10 cellular contexts compared by ENCODE assay signal in genomic region chr3:195537995-195538394, GRCh38. TPM values are rescaled to one million over a fixed set of nuclear protein-coding genes. Genes with fewer than 3 reads are reported as not detected.
A peak's percentile ranks its signal among the peaks of the same experiment; 100 is the strongest.
DNase-seq lines count a peak whose midpoint lies in the region; ATAC-seq, FAIRE-seq and TF ChIP-seq lines count a peak whose summit lies in the region.
"Had no signal": no experiment of that assay in that cellular context is flagged by ENCODE, and none has a peak within 500 bp of the region (broad histone marks: within the 10 kb centered on the region; RNA-seq: fewer than 3 reads in every experiment).

No MANE protein-coding gene starts in this region.

- H3K9me3 ChIP-seq in GM12878 (replicated peaks; ENCODE audit: control insufficient read depth, insufficient read depth, low read length) = no peaks in the 10 kb centered on the region

- no peaks in the 10 kb centered on the region for H3K27me3 Mint-ChIP-seq in progenitor cell of endocrine pancreas

- no TSS peak for BruUV-seq in GM12878 (replicated peaks; lab: Mats Ljungman, UMichigan)

- peak; percentile 23; the same call in 1 of the 2 replicates for TF ChIP-seq RAD21 in GM12878 (IDR thresholded peaks at IDR 0.05; ENCODE audit: insufficient read depth, low read depth, low read length)

- 0% methylated on average over 2 of the region's 2 CpGs for WGBS in GM12878 (ENCODE audit: insufficient coverage, insufficient replicate concordance, low lambda C conversion rate, missing lambda C conversion rate)

- H3K4me3 ChIP-seq in GM12878 = peak overlapping the region; percentile 77
- H3K4me3 ChIP-seq: K562 had no signal

- peaks cover 3% of the 10 kb centered on the region for H3K9me3 Mint-ChIP-seq in progenitor cell of endocrine pancreas (ENCODE audit: low read depth)

- POLR2A ChIA-PET in GM12878 (lab: Charles Lee) = interaction anchor here (0.7 to 2.1 kb wide), 4 partner anchors 11 to 267 kb away, joined by 3 to 8 read pairs (median 6); partner anchors contain the start of gene XXYLT1

- no peaks in the 10 kb centered on the region for H3K27me3 ChIP-seq in GM12878 (replicated peaks in 1 of 2; ENCODE audit: control insufficient read depth in 2 of 2, insufficient read depth in 2 of 2, low read length in 1 of 2)

- H3K36me3 Mint-ChIP-seq in progenitor cell of endocrine pancreas (ENCODE audit: insufficient read depth) = no peaks in the 10 kb centered on the region

- DNase-seq in GM10266 (ENCODE audit: extremely low spot score) (peak; percentile 53), GM12878 (ENCODE audit: low read depth, low spot score) (peak; percentile 68), dedifferentiated amniotic fluid mesenchymal stem cell (ENCODE audit: extremely low spot score) (no peak), progenitor cell of endocrine pancreas (ENCODE audit: low spot score, unreplicated experiment) (no peak), NCI-H2196 (lab: John Stamatoyannopoulos, UW; ENCODE audit: unreplicated experiment) (no peak), NCI-H187 treated with DMSO at 0.1 percent for 48 hours (lab: John Stamatoyannopoulos, UW) (no peak)
- DNase-seq: DMS79 had no signal

- in situ Hi-C loops in GM12878 (cut with MboI) = loop anchor here (5.0 to 25.0 kb wide), 2 partner anchors 401 to 866 kb away; partner anchors contain the start of gene LSG1

- H3K27ac Mint-ChIP-seq in progenitor cell of endocrine pancreas = no peak overlapping the region

- H3K4me1 ChIP-seq in GM12878 (ENCODE audit: control insufficient read depth, insufficient read depth, low read length) = peaks cover 6% of the 10 kb centered on the region

- no peak overlapping the region for H3K9ac ChIP-seq in GM12878 (ENCODE audit: control insufficient read depth, insufficient read depth, low read length)

- ATAC-seq in GM21381 (IDR thresholded peaks at IDR 0.05; ENCODE audit: unreplicated experiment) (peak; percentile 48), HG03520 (IDR thresholded peaks at IDR 0.05; ENCODE audit: unreplicated experiment) (peak; percentile 36), GM12878 (peak; percentile 66)
- ATAC-seq: K562 had no signal

- no peak for FAIRE-seq in GM12878 (lab: Jason Lieb, UNC)
- FAIRE-seq: K562 had no signal

- H3K4me2 ChIP-seq in GM12878 (ENCODE audit: control insufficient read depth, insufficient read depth) = peak overlapping the region; percentile 91

- H3K4me1 Mint-ChIP-seq in progenitor cell of endocrine pancreas (ENCODE audit: low read depth) = peaks cover 17% of the 10 kb centered on the region

- peak; percentile 48; a peak in 1 of 4 replicates for TF ChIP-seq EP300 in GM12878 (IDR thresholded peaks at IDR 0.05; ENCODE audit: borderline replicate concordance in 1 of 2, control insufficient read depth in 1 of 2, low read depth in 2 of 2, low read length in 2 of 2)

- intact Hi-C loops in GM12878 (cut with micrococcal nuclease; ENCODE audit: unreplicated experiment) = no loop called here

- no peak overlapping the region for H3K4me3 Mint-ChIP-seq in progenitor cell of endocrine pancreas (ENCODE audit: low read depth)

- CTCF ChIA-PET in GM12878 (lab: Yijun Ruan, JAX) = interaction anchor here (0.6 to 4.6 kb wide), 7 partner anchors 11 to 376 kb away, joined by 3 to 51 read pairs (median 5); partner anchors contain the start of gene XXYLT1

- H2AFZ ChIP-seq in GM12878 (ENCODE audit: control insufficient read depth, low read depth, low read length) = no peak overlapping the region

- TF ChIP-seq CTCF in GM10266 (IDR thresholded peaks at IDR 0.05; ENCODE audit: control insufficient read depth, insufficient read depth, low read depth, missing control alignments) = no peak
- TF ChIP-seq CTCF in GM12878 (IDR thresholded peaks at IDR 0.05 in 2 of 3, conservative IDR thresholded peaks at IDR 0.05 in 1 of 3; ENCODE audit: control insufficient read depth in 2 of 3, extremely low read depth in 1 of 3, insufficient read depth in 1 of 3, low read depth in 3 of 3, low read length in 3 of 3) = peak in 1 of 3 experiments; percentile 8; a peak in 1 of 6 replicates
- no peak for TF ChIP-seq CTCF in progenitor cell of endocrine pancreas (IDR thresholded peaks at IDR 0.05; ENCODE audit: unreplicated experiment)

- RAD21 ChIA-PET in GM12878 (lab: Charles Lee; ENCODE audit: unreplicated experiment) = interaction anchor here (0.8 to 6.8 kb wide), 7 partner anchors 12 to 268 kb away, joined by 3 to 60 read pairs (median 4); partner anchors contain the start of gene XXYLT1

- H3K79me2 ChIP-seq in GM12878 (ENCODE audit: control insufficient read depth, insufficient read depth, low read length) = peaks cover 96% of the 10 kb centered on the region

- H3K36me3 ChIP-seq in GM12878 (ENCODE audit: control insufficient read depth in 2 of 2, insufficient read depth in 2 of 2, low read length in 1 of 2) = no peaks in the 10 kb centered on the region; a peak in 1 of 4 replicates

- H3K27ac ChIP-seq in GM12878 (ENCODE audit: control insufficient read depth, insufficient read depth) = peak overlapping the region; percentile 47

- no peak for TF ChIP-seq POLR2A in GM12878 (IDR thresholded peaks at IDR 0.05; ENCODE audit: low read depth, low read length)

- no peaks in the 10 kb centered on the region for H4K20me1 ChIP-seq in GM12878 (ENCODE audit: control insufficient read depth, insufficient read depth)

- SMC1A ChIA-PET in GM12878 (lab: Charles Lee; ENCODE audit: uncharacterized antibody, unreplicated experiment) = interaction anchor here (0.6 to 3.4 kb wide), 14 partner anchors 12 to 866 kb away, joined by 3 to 28 read pairs (median 4); partner anchors contain the start of genes LSG1 and XXYLT1

TF ChIP-seq in GM12878, 131 proteins besides CTCF, POLR2A, EP300 and RAD21 (continues in another document):
- TF ChIP-seq EED (IDR thresholded peaks at IDR 0.05; ENCODE audit: low read depth) = peak; percentile 86
- peak; percentile 55 for TF ChIP-seq JUNB (IDR thresholded peaks at IDR 0.05)
- peak; percentile 59; the same call in 1 of the 2 replicates for TF ChIP-seq NR2F1 (conservative IDR thresholded peaks at IDR 0.05)
- no peak for TF ChIP-seq ELK1 (IDR thresholded peaks at IDR 0.05; ENCODE audit: low read depth, low read length)
- peak; percentile 72 for TF ChIP-seq MEF2B (IDR thresholded peaks at IDR 0.05; ENCODE audit: partially characterized antibody, poor library complexity, severe bottlenecking)
- peak; percentile 25; the same call in 1 of the 2 replicates for TF ChIP-seq BACH1 (IDR thresholded peaks at IDR 0.05; ENCODE audit: borderline replicate concordance)
- peak; percentile 70 to 78 for TF ChIP-seq IKZF2 (IDR thresholded peaks at IDR 0.05)
- TF ChIP-seq PAX5 (IDR thresholded peaks at IDR 0.05; ENCODE audit: borderline replicate concordance, low read depth, low read length) = 0 out of 2 replicates have a peak, but pooled peaks have one; percentile 49
- 0 out of 2 replicates have a peak, but pooled peaks have one; percentile 63 for TF ChIP-seq ZNF217 (IDR thresholded peaks at IDR 0.05)
- 0 out of 2 replicates have a peak, but pooled peaks have one; percentile 49 for TF ChIP-seq MTA3 (IDR thresholded peaks at IDR 0.05; ENCODE audit: borderline replicate concordance, low read length)
- no peak for TF ChIP-seq LARP7 (IDR thresholded peaks at IDR 0.05)

RNA-seq across cellular contexts. Expression of gene PPP1R2, which starts 5.1 kb away (rescaled TPM):
- total RNA-seq in GM12878 (2013; cell fraction: nucleolus; rRNA removed) = 67.5 and 70.0 TPM in 2 replicates
- 97.5 and 116 TPM in 2 replicates for total RNA-seq in GM12878 (2014; rRNA removed)
- total RNA-seq in GM12878 (2014; rRNA removed; fragmentation: Illumina TruSeq; extraction: Trizol) = 49.1 and 50.4 TPM in 2 replicates
- 44.7 and 45.1 TPM in 2 replicates for total RNA-seq in GM12878 (2021)
- polyA plus RNA-seq in GM12878 (2011; ENCODE audit: low read depth) = 45.4 TPM
- 60.3 and 67.0 TPM in 2 replicates for polyA plus RNA-seq in GM12878 (2011; rRNA removed)
- polyA plus RNA-seq in GM12878 (2011; cell fraction: cytosol; rRNA removed) = 22.5 and 61.3 TPM in 2 replicates
- 30.7 and 31.6 TPM in 2 replicates for polyA plus RNA-seq in GM12878 (2011; cell fraction: nucleus; rRNA removed)
- polyA plus RNA-seq in GM12878 (2012) = 27.1 and 43.5 TPM in 2 replicates
- polyA plus RNA-seq in GM12878 (2014; fragmentation: Illumina TruSeq; extraction: Trizol) = 38.8 and 68.6 TPM in 2 replicates
- polyA plus RNA-seq in GM12878 (2014; fragmentation: Nextera tagmentation; extraction: Ambion mirVana) = 10 to 100 TPM; 10.5 to 22.7 TPM
- polyA plus RNA-seq in GM12878 (2014; rRNA removed) = 26.6 and 42.3 TPM in 2 replicates
- 10 to 100 TPM; 88.6 to 96.1 TPM for polyA plus RNA-seq in GM12878 (2016; fragmentation: Nextera tagmentation; extraction: Ambion mirVana)
- 26.1 and 27.0 TPM in 2 replicates for polyA minus RNA-seq in GM12878 (2011; rRNA and poly(A)+ RNA removed)
- polyA minus RNA-seq in GM12878 (2011; cell fraction: cytosol; rRNA and poly(A)+ RNA removed) = 20.7 and 22.4 TPM in 2 replicates
- polyA minus RNA-seq in GM12878 (2011; cell fraction: nucleus; rRNA and poly(A)+ RNA removed) = 39.8 and 57.0 TPM in 2 replicates
- 17.5 and 22.6 TPM in 2 replicates for total RNA-seq in progenitor cell of endocrine pancreas

RNA-seq across cellular contexts. Expression of gene APOD, which starts 45.7 kb away (rescaled TPM):
- not detected in 2 replicates for total RNA-seq in GM12878 (2013; cell fraction: nucleolus; rRNA removed)
- total RNA-seq in GM12878 (2014; rRNA removed) (0.06 TPM in 1 of 2 replicates, not detected in the other), GM12878 (2014; rRNA removed; fragmentation: Illumina TruSeq; extraction: Trizol) (not detected in 2 replicates), GM12878 (2021) (not detected in 2 replicates), progenitor cell of endocrine pancreas (not detected in 2 replicates)
- polyA plus RNA-seq in GM12878 (2011; ENCODE audit: low read depth) = not detected
- polyA plus RNA-seq in GM12878 (2011; rRNA removed) (0.35 and 0.48 TPM in 2 replicates), GM12878 (2014; fragmentation: Illumina TruSeq; extraction: Trizol) (0.12 TPM in 1 of 2 replicates, not detected in the other), GM12878 (2014; fragmentation: Nextera tagmentation; extraction: Ambion mirVana) (under 1 TPM; 0.31 to 0.47 TPM), GM12878 (2014; rRNA removed) (not detected in 2 replicates), GM12878 (2016; fragmentation: Nextera tagmentation; extraction: Ambion mirVana) (under 1 TPM; 0.58 to 0.77 TPM)
- 0.25 and 0.39 TPM in 2 replicates for polyA plus RNA-seq in GM12878 (2011; cell fraction: cytosol; rRNA removed)
- polyA plus RNA-seq in GM12878 (2011; cell fraction: nucleus; rRNA removed) = not detected in 2 replicates
- 0.45 and 0.73 TPM in 2 replicates for polyA plus RNA-seq in GM12878 (2012)
- polyA minus RNA-seq in GM12878 (2011; rRNA and poly(A)+ RNA removed) = 0.37 and 1.2 TPM in 2 replicates
- polyA minus RNA-seq in GM12878 (2011; cell fraction: cytosol; rRNA and poly(A)+ RNA removed) = not detected in 2 replicates
- polyA minus RNA-seq in GM12878 (2011; cell fraction: nucleus; rRNA and poly(A)+ RNA removed) = not detected in 2 replicates

Comparison
In these comparisons a context has a peak if more than half of its experiments do, and no peak if none do; other contexts are left out.
1. DNase-seq: peak in GM10266 (single experiment) and GM12878 (single experiment); none in dedifferentiated amniotic fluid mesenchymal stem cell (single experiment), progenitor cell of endocrine pancreas (single experiment), NCI-H2196 (single experiment) and NCI-H187 treated with DMSO at 0.1 percent for 48 hours (single experiment).
2. Peak in every context shown above with its lines, with median percentiles within 50 percentile points of each other: ATAC-seq.